ENCODE assay signal across 1 cellular context in the genomic region with DNA sequence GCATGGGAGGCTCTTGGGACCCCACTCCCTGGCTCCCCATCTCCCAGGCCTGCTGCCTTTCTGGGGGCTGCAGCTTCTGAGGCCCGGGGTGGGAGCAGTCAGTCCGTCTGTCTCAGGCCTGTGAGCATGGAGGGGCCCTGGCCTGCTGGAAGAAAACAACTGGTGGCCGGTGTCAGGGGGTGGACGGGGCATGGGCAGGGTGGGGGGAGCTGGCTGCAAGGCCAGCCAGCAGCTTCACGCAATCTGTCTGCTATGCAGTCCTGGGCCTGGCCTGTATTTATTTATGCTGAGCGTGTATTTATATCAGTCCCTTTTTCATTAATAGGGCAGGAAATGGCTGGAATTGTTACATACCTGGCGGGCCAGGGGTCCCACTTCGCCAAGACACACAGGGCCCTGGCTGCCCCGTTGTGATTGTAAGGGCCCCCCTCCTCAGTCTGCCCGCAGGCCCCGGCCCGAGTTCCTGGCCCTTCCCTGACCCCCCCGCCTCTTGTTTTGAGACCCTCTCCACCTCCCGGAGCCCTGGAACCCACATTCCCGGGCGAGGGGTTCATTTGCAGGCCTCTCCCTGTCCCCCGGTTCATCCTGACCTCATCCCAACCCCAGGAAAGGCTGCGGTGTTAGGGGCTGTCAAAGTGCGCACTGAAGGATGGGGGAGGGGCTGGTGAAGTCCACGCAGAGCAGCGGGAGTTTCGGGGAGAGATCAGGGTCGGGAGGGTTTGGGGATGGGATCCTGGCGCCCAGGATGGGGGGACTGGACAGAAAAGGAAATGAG.
TF ChIP-seq lines count a peak whose summit lies in the region.

No MANE protein-coding gene starts in this region.

TF ChIP-seq in HepG2, 621 proteins besides CTCF, POLR2A, EP300 and RAD21:
- TF ChIP-seq MAFK (conservative IDR thresholded peaks at IDR 0.05 in 1 of 2, IDR thresholded peaks at IDR 0.05 in 1 of 2; ENCODE audit: low read length in 2 of 2) (peak; percentile 47 to 65), SP4 (CRISPR knock-in tag; IDR thresholded peaks at IDR 0.05) (no peak), ZFP91 (CRISPR knock-in tag; IDR thresholded peaks at IDR 0.05; ENCODE audit: borderline replicate concordance) (no peak), MAFF (IDR thresholded peaks at IDR 0.05; ENCODE audit: low read depth, low read length) (peak; percentile 46; the same call in 1 of the 2 replicates), GFI1 (CRISPR knock-in tag; IDR thresholded peaks at IDR 0.05; ENCODE audit: borderline replicate concordance) (no peak)
